In the genomic region with DNA sequence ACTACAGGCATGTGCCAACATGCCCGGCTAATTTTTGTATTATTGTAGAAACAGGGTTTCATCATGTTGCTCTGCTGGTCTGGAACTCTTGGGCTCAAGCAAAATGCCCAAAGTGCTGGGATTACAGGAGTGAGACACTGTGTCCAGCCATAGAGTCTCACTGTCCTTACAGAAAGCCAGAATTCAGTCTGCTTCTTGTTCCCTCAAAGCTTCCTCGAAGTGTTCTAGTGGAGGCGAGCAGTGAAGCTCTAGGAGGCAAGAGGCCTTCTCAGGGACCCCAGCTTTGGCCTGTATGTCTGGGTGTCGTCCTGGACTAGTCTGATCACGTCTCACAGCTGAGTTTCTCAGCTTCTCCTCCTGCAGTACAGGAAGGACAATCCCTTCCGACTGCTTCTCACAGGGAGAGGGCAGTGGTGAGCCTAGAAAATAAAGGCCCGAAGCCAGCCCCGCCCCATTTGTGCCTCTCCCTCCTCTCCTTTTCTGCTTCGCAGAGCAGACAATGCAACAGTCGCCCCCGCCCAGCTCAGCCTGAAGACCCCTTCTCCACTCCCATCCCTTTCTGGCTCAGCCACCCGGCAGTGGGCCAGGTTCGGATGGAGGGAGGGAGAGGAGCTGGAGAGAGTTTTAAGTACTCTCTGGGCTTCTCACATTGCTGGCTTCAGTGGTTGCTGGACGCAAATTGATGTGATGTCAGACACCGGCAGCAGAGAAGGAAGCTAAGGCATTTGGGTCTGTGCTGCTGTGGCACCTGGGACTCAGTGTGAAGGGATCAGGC, we compare ENCODE assay signal across 8 cellular contexts. TPM values are rescaled to one million over a fixed set of nuclear protein-coding genes. Genes with fewer than 3 reads are reported as not detected.
DNase-seq lines count a peak whose midpoint lies in the region; ATAC-seq lines count a peak whose summit lies in the region.

No MANE protein-coding gene starts in this region.

- DNase-seq in Right ventricle myocardium inferior (ENCODE audit: missing footprints) (peak; percentile 85), cardiac septum (ENCODE audit: low spot score) (no peak), NCI-H526 treated with DMSO at 0.1 percent for 48 hours (lab: John Stamatoyannopoulos, UW) (peak; percentile 75), lung microvascular endothelial cell (ENCODE audit: low read depth in 2 of 2) (peak; percentile 55 to 75)
- DNase-seq in activated CD4-positive, alpha-beta T cell treated with anti-CD3 and anti-CD28 coated beads, Interleukin-2, amount 10 ng/mL, durations not matched to agents 24 days and 14 days: peak; percentile 88
- peak; percentile 11 for DNase-seq in effector CD8-positive, alpha-beta T cell (lab: John Stamatoyannopoulos, UW)
- peak; percentile 35 for DNase-seq in stimulated activated CD8-positive, alpha-beta memory T cell treated with anti-CD3 and anti-CD28 coated beads, Interleukin-4, amount 100 ng/mL, for 24 hours (ENCODE audit: low read depth)

- no peaks in the 10 kb centered on the region for H3K9me3 Mint-ChIP-seq in activated CD4-positive, alpha-beta T cell treated with anti-CD3 and anti-CD28 coated beads, Interleukin-2, amount 10 ng/mL, durations not matched to agents 24 days and 14 days

- H3K27ac Mint-ChIP-seq in activated CD4-positive, alpha-beta T cell treated with anti-CD3 and anti-CD28 coated beads, Interleukin-2, amount 10 ng/mL, durations not matched to agents 24 days and 14 days: peak overlapping the region; percentile 71

- ATAC-seq in Right ventricle myocardium inferior (peak; percentile 91), HG03378 (IDR thresholded peaks at IDR 0.05; ENCODE audit: unreplicated experiment) (peak; percentile 65)

- no peaks in the 10 kb centered on the region for H3K27me3 Mint-ChIP-seq in activated CD4-positive, alpha-beta T cell treated with anti-CD3 and anti-CD28 coated beads, Interleukin-2, amount 10 ng/mL, durations not matched to agents 24 days and 14 days

- intact Hi-C loops in Right ventricle myocardium inferior (cut with DNase I): no loop called here
- intact Hi-C loops in cardiac septum (cut with DNase I): no loop called here
- intact Hi-C loops in activated CD4-positive, alpha-beta T cell treated with anti-CD3 and anti-CD28 coated beads, Interleukin-2, amount 10 ng/mL, durations not matched to agents 24 days and 14 days (cut with micrococcal nuclease): no loop called here

- peaks cover 14% of the 10 kb centered on the region for H3K4me1 Mint-ChIP-seq in activated CD4-positive, alpha-beta T cell treated with anti-CD3 and anti-CD28 coated beads, Interleukin-2, amount 10 ng/mL, durations not matched to agents 24 days and 14 days

- peak overlapping the region; percentile 23 for H3K4me3 Mint-ChIP-seq in activated CD4-positive, alpha-beta T cell treated with anti-CD3 and anti-CD28 coated beads, Interleukin-2, amount 10 ng/mL, durations not matched to agents 24 days and 14 days

- H3K36me3 Mint-ChIP-seq in activated CD4-positive, alpha-beta T cell treated with anti-CD3 and anti-CD28 coated beads, Interleukin-2, amount 10 ng/mL, durations not matched to agents 24 days and 14 days (ENCODE audit: low read depth): peaks cover 6% of the 10 kb centered on the region

RNA-seq across cellular contexts. Expression of gene FAM3A, which starts 11.1 kb away (rescaled TPM):
- total RNA-seq in Right ventricle myocardium inferior (62.1 TPM), cardiac septum (53.1 TPM), lung microvascular endothelial cell (13.3 and 20.8 TPM in 2 replicates)
- 36.5 and 38.0 TPM in 2 replicates for total RNA-seq in activated CD4-positive, alpha-beta T cell treated with anti-CD3 and anti-CD28 coated beads, Interleukin-2, amount 10 ng/mL, durations not matched to agents 24 days and 14 days

RNA-seq across cellular contexts. Expression of gene G6PD, which starts 19.6 kb away (rescaled TPM):
- total RNA-seq in Right ventricle myocardium inferior (15.0 TPM), cardiac septum (14.6 TPM), lung microvascular endothelial cell (16.9 and 35.1 TPM in 2 replicates)
- 72.5 and 75.0 TPM in 2 replicates for total RNA-seq in activated CD4-positive, alpha-beta T cell treated with anti-CD3 and anti-CD28 coated beads, Interleukin-2, amount 10 ng/mL, durations not matched to agents 24 days and 14 days

RNA-seq across cellular contexts. Expression of gene IKBKG, which starts 20.3 kb away (rescaled TPM):
- 15.5 TPM for total RNA-seq in Right ventricle myocardium inferior
- total RNA-seq in cardiac septum: 18.9 TPM
- total RNA-seq in activated CD4-positive, alpha-beta T cell treated with anti-CD3 and anti-CD28 coated beads, Interleukin-2, amount 10 ng/mL, durations not matched to agents 24 days and 14 days: 37.7 and 38.8 TPM in 2 replicates
- 9.2 and 11.7 TPM in 2 replicates for total RNA-seq in lung microvascular endothelial cell

RNA-seq across cellular contexts. Expression of gene SLC10A3, which starts 36.7 kb away (rescaled TPM):
- 13.0 TPM for total RNA-seq in Right ventricle myocardium inferior
- 13.8 TPM for total RNA-seq in cardiac septum
- total RNA-seq in activated CD4-positive, alpha-beta T cell treated with anti-CD3 and anti-CD28 coated beads, Interleukin-2, amount 10 ng/mL, durations not matched to agents 24 days and 14 days: 18.2 and 20.8 TPM in 2 replicates
- total RNA-seq in lung microvascular endothelial cell: 8.5 and 14.7 TPM in 2 replicates

RNA-seq across cellular contexts. Expression of gene UBL4A, which starts 40.7 kb away (rescaled TPM):
- 58.4 TPM for total RNA-seq in Right ventricle myocardium inferior
- 48.4 TPM for total RNA-seq in cardiac septum
- total RNA-seq in activated CD4-positive, alpha-beta T cell treated with anti-CD3 and anti-CD28 coated beads, Interleukin-2, amount 10 ng/mL, durations not matched to agents 24 days and 14 days: 54.8 and 57.3 TPM in 2 replicates
- 24.6 and 31.3 TPM in 2 replicates for total RNA-seq in lung microvascular endothelial cell
